In genomic region chr14:32897724-32898064, GRCh38 we compare ENCODE assay signal across 8 cellular contexts. TPM values are rescaled to one million over a fixed set of nuclear protein-coding genes. Genes with fewer than 3 reads are reported as not detected.
DNase-seq lines count a peak whose midpoint lies in the region; ATAC-seq and TF ChIP-seq lines count a peak whose summit lies in the region.

No MANE protein-coding gene starts in this region.

- H3K9me3 ChIP-seq in Panc1 (ENCODE audit: control insufficient read depth, insufficient read depth, low read depth, low read length), result no peaks in the 10 kb centered on the region
- no peaks in the 10 kb centered on the region for H3K9me3 ChIP-seq in prostate gland

- TF ChIP-seq CTCF in BJ (IDR thresholded peaks at IDR 0.05; ENCODE audit: insufficient read depth, low read depth, low read length) (no peak), Panc1 (IDR thresholded peaks at IDR 0.05) (no peak), fibroblast of mammary gland (conservative IDR thresholded peaks at IDR 0.05; ENCODE audit: control insufficient read depth, insufficient read depth, low read depth, low read length) (no peak), prostate gland (IDR thresholded peaks at IDR 0.05) (no peak)

- no peaks in the 10 kb centered on the region for H3K36me3 ChIP-seq in BJ (ENCODE audit: control insufficient read depth, insufficient read depth, low read length)
- H3K36me3 ChIP-seq in Panc1 (ENCODE audit: control insufficient read depth, insufficient read depth, low read length), result no peaks in the 10 kb centered on the region
- H3K36me3 ChIP-seq in prostate gland, result no peaks in the 10 kb centered on the region

- DNase-seq in BJ (ENCODE audit: low read depth), result no peak
- DNase-seq in Panc1 (ENCODE audit: low read depth, low spot score), result no peak
- no peak for DNase-seq in fibroblast of mammary gland (ENCODE audit: low read depth)
- no peak for DNase-seq in prostate gland (ENCODE audit: low spot score)
- no peak for DNase-seq in NCI-H345 (lab: John Stamatoyannopoulos, UW)
- DNase-seq in NCI-H1092 treated with DMSO at 0.1 percent for 48 hours (lab: John Stamatoyannopoulos, UW), result no peak

- POLR2A ChIA-PET in BJ (lab: Charles Lee), result no interaction called here
- POLR2A ChIA-PET in Panc1 (lab: Charles Lee), result no interaction called here

- H3K27ac ChIP-seq in Panc1 (ENCODE audit: low read length), result peak overlapping the region; percentile 65; the same call in 1 of the 2 replicates
- peak overlapping the region; percentile 64 to 68 for H3K27ac ChIP-seq in prostate gland

- ATAC-seq in Panc1 (no peak), HG02642 (IDR thresholded peaks at IDR 0.05; ENCODE audit: poor library complexity, unreplicated experiment) (no peak), GM21381 (IDR thresholded peaks at IDR 0.05; ENCODE audit: unreplicated experiment) (no peak)

- 82% methylated on average over 6 of the region's 6 CpGs for WGBS in prostate gland

- CTCF ChIA-PET in BJ (lab: Yijun Ruan, JAX), result interaction anchor here (0.9 kb wide), 1 partner anchor 10 kb away, joined by 3 read pairs; no protein-coding TSS in a partner anchor
- CTCF ChIA-PET in Panc1 (lab: Charles Lee), result no interaction called here

- no peaks in the 10 kb centered on the region for H3K27me3 ChIP-seq in BJ (ENCODE audit: control insufficient read depth, insufficient read depth, low read length)
- H3K27me3 ChIP-seq in Panc1 (ENCODE audit: control insufficient read depth, insufficient read depth, low read length), result no peaks in the 10 kb centered on the region
- H3K27me3 ChIP-seq in prostate gland (replicated peaks; ENCODE audit: insufficient read depth), result no peaks in the 10 kb centered on the region

- no TSS peak for BruUV-seq in Panc1 (replicated peaks; lab: Mats Ljungman, UMichigan)

- no peak for TF ChIP-seq POLR2A in prostate gland (IDR thresholded peaks at IDR 0.05)

- H3K4me3 ChIP-seq in BJ (ENCODE audit: low read depth, low read length), result peak overlapping the region; percentile 52
- peak overlapping the region; percentile 48 to 72 for H3K4me3 ChIP-seq in Panc1 (ENCODE audit: low read depth in 2 of 2, low read length in 2 of 2)
- peak overlapping the region; percentile 52 for H3K4me3 ChIP-seq in fibroblast of mammary gland (ENCODE audit: control insufficient read depth, low read depth, low read length)
- H3K4me3 ChIP-seq in prostate gland, result peak overlapping the region in 1 of 2 donors; percentile 33

- H3K4me1 ChIP-seq in Panc1 (ENCODE audit: control insufficient read depth, insufficient read depth, low read length) (no peaks in the 10 kb centered on the region), prostate gland (replicated peaks) (no peaks in the 10 kb centered on the region)

- intact Hi-C loops in Panc1 (cut with micrococcal nuclease; ENCODE audit: unreplicated experiment), result no loop called here
- intact Hi-C loops in prostate gland (cut with DNase I), result no loop called here

- in situ Hi-C loops in Panc1 (cut with HindIII; ENCODE audit: low pct_unique_long_range_greater_than_20kb, low sequenced_read_pairs), result no loop called here

RNA-seq across cellular contexts. Expression of gene NPAS3, which starts 41.0 kb away (rescaled TPM):
- 0.04 and 0.09 TPM in 2 replicates for polyA plus RNA-seq in BJ (2011; rRNA removed)
- 0.05 and 0.33 TPM in 2 replicates for polyA minus RNA-seq in BJ (2011; rRNA and poly(A)+ RNA removed)
- 0.23 TPM for total RNA-seq in Panc1 (2021; ENCODE audit: unreplicated experiment)
- not detected for polyA plus RNA-seq in Panc1 (2012; ENCODE audit: insufficient read length)
- 1 to 10 TPM; 1.1 to 1.8 TPM for total RNA-seq in prostate gland
